Comparison of ENCODE assay signal across 11 cellular contexts in the genomic region with DNA sequence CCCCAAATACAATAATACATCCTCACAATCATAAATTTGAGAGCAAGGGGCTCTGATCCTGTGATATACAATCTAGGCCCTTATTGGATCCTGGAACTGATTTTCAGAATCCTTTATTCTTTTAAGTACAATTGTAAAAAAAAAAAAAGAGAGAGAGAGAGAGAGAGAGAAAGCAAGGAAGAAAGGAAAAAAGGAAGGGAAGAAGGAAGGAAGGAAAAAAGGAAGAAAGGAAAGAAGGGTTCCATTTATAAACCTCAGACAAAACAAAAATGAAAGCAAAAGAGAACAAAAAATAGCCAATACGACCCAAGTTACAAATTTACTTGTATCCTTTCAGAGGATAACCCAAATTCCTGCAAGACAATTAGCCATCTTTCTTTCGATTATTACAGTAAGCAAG.
DNase-seq lines count a peak whose midpoint lies in the region; ATAC-seq, FAIRE-seq and TF ChIP-seq lines count a peak whose summit lies in the region.
"Had no signal": no experiment of that assay in that cellular context is flagged by ENCODE, and none has a peak within 500 bp of the region (broad histone marks: within the 10 kb centered on the region; RNA-seq: fewer than 3 reads in every experiment).

No MANE protein-coding gene starts in this region.

- H3K36me3 ChIP-seq in GM23248 (ENCODE audit: low read depth) = no peaks in the 10 kb centered on the region
- H3K36me3 ChIP-seq in adipocyte (ENCODE audit: control insufficient read depth, insufficient read depth, low read length, severe bottlenecking) = no peaks in the 10 kb centered on the region
- no peaks in the 10 kb centered on the region for H3K36me3 ChIP-seq in mesodermal cell (ENCODE audit: control insufficient read depth, insufficient read depth, low read length)
- no peaks in the 10 kb centered on the region for H3K36me3 ChIP-seq in stomach

- TF ChIP-seq CTCF in stomach (IDR thresholded peaks at IDR 0.05) (no peak), coronary artery (IDR thresholded peaks at IDR 0.05) (no peak)

- peaks cover 10% of the 10 kb centered on the region; the same call in 1 of the 2 replicates for H3F3A ChIP-seq in GM23248 (ENCODE audit: insufficient read depth)

- H2AFZ ChIP-seq in GM23248 = peak overlapping the region; percentile 79

- ATAC-seq in GM19351 (IDR thresholded peaks at IDR 0.05; ENCODE audit: unreplicated experiment) = no peak
- ATAC-seq: natural killer cell treated with Interleukin-12 subunit alpha and Interleukin-12 subunit beta and Interleukin-15 and Interleukin-18, amount 100 ng/mL, for 72 hours had no signal

- H3K27me3 ChIP-seq in GM23248 (replicated peaks; ENCODE audit: insufficient read depth) = no peaks in the 10 kb centered on the region
- H3K27me3 ChIP-seq in adipocyte (replicated peaks; ENCODE audit: control insufficient read depth, insufficient read depth, low read length) = no peaks in the 10 kb centered on the region
- no peaks in the 10 kb centered on the region for H3K27me3 ChIP-seq in stomach

- H3K9me3 ChIP-seq in GM23248 (ENCODE audit: low read depth) (no peaks in the 10 kb centered on the region), adipocyte (ENCODE audit: control insufficient read depth, low read length) (no peaks in the 10 kb centered on the region), mesodermal cell (ENCODE audit: control insufficient read depth, low read length) (no peaks in the 10 kb centered on the region), stomach (no peaks in the 10 kb centered on the region)

- H4K20me1 ChIP-seq in GM23248 (ENCODE audit: insufficient read depth) = no peaks in the 10 kb centered on the region

- FAIRE-seq in urothelium cell line (lab: Jason Lieb, UNC) = no peak

- H3K27ac ChIP-seq in GM23248 = peak overlapping the region; percentile 93
- peak overlapping the region; percentile 99 for H3K27ac ChIP-seq in mesodermal cell (ENCODE audit: low read depth, low read length, severe bottlenecking)
- peak overlapping the region in 4 of 5 donors; percentile 80 to 89 (median 84) for H3K27ac ChIP-seq in stomach
- peak overlapping the region in 1 of 2 donors; percentile 37 for H3K27ac ChIP-seq in coronary artery

- H3K4me2 ChIP-seq in GM23248 (ENCODE audit: unreplicated experiment) = peak overlapping the region; percentile 78

- in situ Hi-C loops in GM23248 (cut with MboI) = no loop called here

- intact Hi-C loops in stomach (cut with DNase I; ENCODE audit: low total_unique reads) = no loop called here

- H3K79me2 ChIP-seq in GM23248 (ENCODE audit: insufficient read depth) = no peaks in the 10 kb centered on the region

- peak; percentile 20 for DNase-seq in GM23248
- DNase-seq in adipocyte (ENCODE audit: low read depth) = no peak
- no peak for DNase-seq in stomach
- DNase-seq in coronary artery (ENCODE audit: low spot score) = no peak
- no peak for DNase-seq in HCEC 1CT
- no peak for DNase-seq in urothelium cell line (ENCODE audit: low spot score)
- DNase-seq: NCI-H1436; stimulated activated CD4-positive, alpha-beta T cell treated with anti-CD3 and anti-CD28 coated beads, Interleukin-4, amount 100 ng/mL, for 24 hours had no signal

- H3K9ac ChIP-seq in GM23248 (peak overlapping the region; percentile 83), adipocyte (ENCODE audit: low read length) (peak overlapping the region; percentile 7)

- H3K9me2 ChIP-seq in GM23248 (ENCODE audit: insufficient read depth) = no peaks in the 10 kb centered on the region

- WGBS in GM23248 (ENCODE audit: low coverage in 1 of 2, low lambda C conversion rate in 2 of 2, missing lambda C conversion rate in 2 of 2), 2 experiments = 31 to 36% methylated on average over 2 of the region's 2 CpGs
- no CpG with 5 or more reads among the region's 2 CpGs for WGBS in mesodermal cell (ENCODE audit: insufficient coverage in 2 of 2), 2 experiments
- WGBS in stomach, 5 donors = 72 to 87% (median 81%) methylated on average over 2 of the region's 2 CpGs

- no peak for TF ChIP-seq EP300 in stomach (IDR thresholded peaks at IDR 0.05)

- TF ChIP-seq POLR2A in stomach (IDR thresholded peaks at IDR 0.05) = no peak

- H3K4me1 ChIP-seq in GM23248 (ENCODE audit: insufficient read depth) (peaks cover 39% of the 10 kb centered on the region), adipocyte (ENCODE audit: control insufficient read depth, insufficient read depth, low read length) (peaks cover 16% of the 10 kb centered on the region), mesodermal cell (ENCODE audit: control insufficient read depth, insufficient read depth, low read length, poor library complexity, severe bottlenecking) (peaks cover 49% of the 10 kb centered on the region), stomach (peaks cover 22 to 59% (median 41%) of the 10 kb centered on the region in 4 donors)

- H3K4me3 ChIP-seq in GM23248 = peak overlapping the region; percentile 72
- H3K4me3 ChIP-seq in adipocyte (ENCODE audit: low read length) = peak overlapping the region; percentile 75
- no peak overlapping the region for H3K4me3 ChIP-seq in mesodermal cell (ENCODE audit: extremely low read depth, insufficient read depth, low read length, poor library complexity, severe bottlenecking)
- no peak overlapping the region for H3K4me3 ChIP-seq in stomach
- no peak overlapping the region for H3K4me3 ChIP-seq in coronary artery

Comparison
In these comparisons a context has a peak if more than half of its experiments do, and no peak if none do; other contexts are left out.
1. H3K4me3 ChIP-seq: peak in GM23248 (single experiment) and adipocyte (single experiment); none in mesodermal cell (single experiment), stomach (0 of 4) and coronary artery (single experiment).